Comparison of ENCODE assay signal across 27 cellular contexts in genomic region chr14:32678088-32678487, GRCh38.
"Had no signal": no experiment of that assay in that cellular context is flagged by ENCODE, and none has a peak within 500 bp of the region (broad histone marks: within the 10 kb centered on the region; RNA-seq: fewer than 3 reads in every experiment).

No MANE protein-coding gene starts in this region.

- H3K27me3 ChIP-seq: neural progenitor cell, ovary, right lobe of liver, sigmoid colon, stomach, thyroid gland, tibial nerve, upper lobe of right lung, uterus had no signal

- H3K4me1 ChIP-seq: parathyroid adenoma, right lobe of liver, thyroid gland, upper lobe of right lung, uterus had no signal

- H3K36me3 ChIP-seq: neural progenitor cell, ovary, right lobe of liver, stomach, thoracic aorta, thyroid gland, tibial nerve, upper lobe of right lung, uterus had no signal

- H3K27ac ChIP-seq: neural progenitor cell, ovary, parathyroid adenoma, psoas muscle, right lobe of liver, sigmoid colon, stomach, thoracic aorta, thyroid gland, tibial nerve, upper lobe of right lung, uterus had no signal

- H3K36me3 Mint-ChIP-seq: natural killer cell; neural progenitor cell; stimulated activated effector memory CD8-positive, alpha-beta T cell treated with anti-CD3 and anti-CD28 coated beads, Interleukin-12 subunit alpha, Interleukin-12 subunit beta, amount 100 ng/mL, for 72 hours; stimulated activated naive B cell treated with anti-CD40 and anti-IgM and Interleukin-4, amounts not matched to agents 10 μg/mL and 1 μg/mL and 100 μg/mL, for 72 hours had no signal

- H3K9me3 ChIP-seq: ovary, psoas muscle, right lobe of liver, sigmoid colon, stomach, thoracic aorta, thyroid gland, tibial nerve, upper lobe of right lung, uterus had no signal

- H3K4me3 Mint-ChIP-seq: natural killer cell; nephron; neural progenitor cell; stimulated activated effector memory CD8-positive, alpha-beta T cell treated with anti-CD3 and anti-CD28 coated beads, Interleukin-12 subunit alpha, Interleukin-12 subunit beta, amount 100 ng/mL, for 72 hours; stimulated activated naive B cell treated with anti-CD40 and anti-IgM and Interleukin-4, amounts not matched to agents 10 μg/mL and 1 μg/mL and 100 μg/mL, for 72 hours; stimulated activated naive CD8-positive, alpha-beta T cell treated with anti-CD3 and anti-CD28 coated beads, Interleukin-15, Interleukin-2, amounts not matched to agents 100 ng/mL and 50 ng/mL, for 24 hours had no signal

- H3K79me2 ChIP-seq: parathyroid adenoma had no signal

- H2AFZ ChIP-seq: neural progenitor cell, parathyroid adenoma had no signal

- H3K9me3 Mint-ChIP-seq: nephron; neural progenitor cell; stimulated activated naive CD8-positive, alpha-beta T cell treated with anti-CD3 and anti-CD28 coated beads, Interleukin-15, Interleukin-2, amounts not matched to agents 100 ng/mL and 50 ng/mL, for 24 hours had no signal

- H3K4me1 Mint-ChIP-seq: natural killer cell; stimulated activated effector memory CD8-positive, alpha-beta T cell treated with anti-CD3 and anti-CD28 coated beads, Interleukin-12 subunit alpha, Interleukin-12 subunit beta, amount 100 ng/mL, for 72 hours had no signal

- H3K4me2 ChIP-seq: neural progenitor cell had no signal

- H3K4me3 ChIP-seq: neural progenitor cell, ovary, psoas muscle, right lobe of liver, sigmoid colon, stomach, thoracic aorta, thyroid gland, tibial nerve, upper lobe of right lung, uterus had no signal

- ATAC-seq: natural killer cell; psoas muscle; right cardiac atrium; right lobe of liver; stimulated activated effector memory CD8-positive, alpha-beta T cell treated with anti-CD3 and anti-CD28 coated beads, Interleukin-12 subunit alpha, Interleukin-12 subunit beta, amount 100 ng/mL, for 72 hours; stimulated activated naive B cell treated with anti-CD40 and anti-IgM and Interleukin-4, amounts not matched to agents 10 μg/mL and 1 μg/mL and 100 μg/mL, for 72 hours; upper lobe of right lung had no signal

- H3K27me3 Mint-ChIP-seq: stimulated activated naive B cell treated with anti-CD40 and anti-IgM and Interleukin-4, amounts not matched to agents 10 μg/mL and 1 μg/mL and 100 μg/mL, for 72 hours; stimulated activated naive CD8-positive, alpha-beta T cell treated with anti-CD3 and anti-CD28 coated beads, Interleukin-15, Interleukin-2, amounts not matched to agents 100 ng/mL and 50 ng/mL, for 24 hours had no signal

- DNase-seq: natural killer cell; occipital lobe; ovary; posterior cingulate gyrus; psoas muscle; right cardiac atrium; right lobe of liver; sigmoid colon; small intestine; stimulated activated CD4-positive, alpha-beta T cell treated with anti-CD3 and anti-CD28 coated beads, Interleukin-15, amount 100 ng/mL, for 24 hours; stimulated activated CD4-positive, alpha-beta T cell treated with anti-CD3 and anti-CD28 coated beads, Interleukin-2, amount 100 ng/mL, for 24 hours; stimulated activated CD4-positive, alpha-beta T cell treated with anti-CD3 and anti-CD28 coated beads, Interleukin-2, amount 100 ng/mL, for 48 hours; stimulated activated CD4-positive, alpha-beta T cell treated with anti-CD3 and anti-CD28 coated beads, Interleukin-4, amount 100 ng/mL, for 24 hours; stimulated activated naive B cell treated with anti-CD40 and anti-IgM and Interleukin-4, amounts not matched to agents 10 μg/mL and 1 μg/mL and 100 μg/mL, for 72 hours; stimulated activated naive CD4-positive, alpha-beta T cell treated with Interleukin-2 at 50 U/mL for 16 hours; stomach; thyroid gland; upper lobe of right lung; uterus had no signal

- H3K9ac ChIP-seq: neural progenitor cell, parathyroid adenoma had no signal

- H3K27ac Mint-ChIP-seq: natural killer cell; nephron; neural progenitor cell; progenitor cell of endocrine pancreas; stimulated activated effector memory CD8-positive, alpha-beta T cell treated with anti-CD3 and anti-CD28 coated beads, Interleukin-12 subunit alpha, Interleukin-12 subunit beta, amount 100 ng/mL, for 72 hours; stimulated activated naive B cell treated with anti-CD40 and anti-IgM and Interleukin-4, amounts not matched to agents 10 μg/mL and 1 μg/mL and 100 μg/mL, for 72 hours; stimulated activated naive CD8-positive, alpha-beta T cell treated with anti-CD3 and anti-CD28 coated beads, Interleukin-15, Interleukin-2, amounts not matched to agents 100 ng/mL and 50 ng/mL, for 24 hours had no signal
